8 cellular contexts compared by ENCODE assay signal in genomic region chr15:39786444-39787056, GRCh38. TPM values are rescaled to one million over a fixed set of nuclear protein-coding genes. Genes with fewer than 3 reads are reported as not detected.
A peak's percentile ranks its signal among the peaks of the same experiment; 100 is the strongest.
DNase-seq lines count a peak whose midpoint lies in the region; ATAC-seq and TF ChIP-seq lines count a peak whose summit lies in the region.

No MANE protein-coding gene starts in this region.

- H3K4me1 Mint-ChIP-seq in activated naive CD8-positive, alpha-beta T cell (ENCODE audit: low read depth), result peaks cover 45% of the 10 kb centered on the region
- H3K4me1 Mint-ChIP-seq in activated naive CD8-positive, alpha-beta T cell treated with anti-CD3 and anti-CD28 coated beads for 36 hours, result peaks cover 48% of the 10 kb centered on the region

- peak; percentile 69 for TF ChIP-seq CTCF in psoas muscle (IDR thresholded peaks at IDR 0.05)

- no peak overlapping the region for H3K4me3 Mint-ChIP-seq in activated naive CD8-positive, alpha-beta T cell
- H3K4me3 Mint-ChIP-seq in activated naive CD8-positive, alpha-beta T cell treated with anti-CD3 and anti-CD28 coated beads for 36 hours, result no peak overlapping the region

- no peak overlapping the region for H3K27ac ChIP-seq in psoas muscle

- no peaks in the 10 kb centered on the region for H3K9me3 ChIP-seq in psoas muscle

- no peak overlapping the region for H3K4me3 ChIP-seq in psoas muscle

- WGBS in psoas muscle, 3 donors, result 6 to 7% (median 6%) methylated on average over 5 of the region's 5 CpGs

- no peak for DNase-seq in activated naive CD8-positive, alpha-beta T cell treated with anti-CD3 and anti-CD28 coated beads for 36 hours
- peak; percentile 26 for DNase-seq in NCI-H1048 (lab: John Stamatoyannopoulos, UW)
- peak; percentile 59 for DNase-seq in SK-N-DZ (ENCODE audit: low spot score)
- DNase-seq in fibroblast of peridontal ligament (ENCODE audit: extremely low read depth), result peak; percentile 87
- DNase-seq in psoas muscle, result no peak

- no peaks in the 10 kb centered on the region for H3K9me3 Mint-ChIP-seq in activated naive CD8-positive, alpha-beta T cell (ENCODE audit: low read depth)
- H3K9me3 Mint-ChIP-seq in activated naive CD8-positive, alpha-beta T cell treated with anti-CD3 and anti-CD28 coated beads for 36 hours, result no peaks in the 10 kb centered on the region

- H3K4me1 ChIP-seq in psoas muscle, result no peaks in the 10 kb centered on the region

- ATAC-seq in psoas muscle (no peak), HG03460 (IDR thresholded peaks at IDR 0.05; ENCODE audit: unreplicated experiment) (no peak), GM19467 (IDR thresholded peaks at IDR 0.05; ENCODE audit: unreplicated experiment) (no peak)

- H3K36me3 ChIP-seq in psoas muscle (ENCODE audit: insufficient read depth in 1 of 2, low read depth in 1 of 2), result no peaks in the 10 kb centered on the region

- no peaks in the 10 kb centered on the region for H3K36me3 Mint-ChIP-seq in activated naive CD8-positive, alpha-beta T cell
- H3K36me3 Mint-ChIP-seq in activated naive CD8-positive, alpha-beta T cell treated with anti-CD3 and anti-CD28 coated beads for 36 hours, result no peaks in the 10 kb centered on the region

- peak overlapping the region; percentile 58 for H3K27ac Mint-ChIP-seq in activated naive CD8-positive, alpha-beta T cell
- no peak overlapping the region for H3K27ac Mint-ChIP-seq in activated naive CD8-positive, alpha-beta T cell treated with anti-CD3 and anti-CD28 coated beads for 36 hours

- no peaks in the 10 kb centered on the region for H3K27me3 Mint-ChIP-seq in activated naive CD8-positive, alpha-beta T cell
- H3K27me3 Mint-ChIP-seq in activated naive CD8-positive, alpha-beta T cell treated with anti-CD3 and anti-CD28 coated beads for 36 hours, result no peaks in the 10 kb centered on the region

- H3K27me3 ChIP-seq in psoas muscle (ENCODE audit: insufficient read depth in 3 of 3, low read length in 2 of 3), result peaks cover 0 to 11% (median 0%) of the 10 kb centered on the region in 3 donors

- intact Hi-C loops in psoas muscle (cut with DNase I), result loop anchor here (5.0 to 10.0 kb wide), 6 partner anchors 86 to 318 kb away; partner anchors contain the start of genes BMF (in 1 of the 2), EIF2AK4 (in 1 of the 2), GPR176 (in 1 of the 2) and SRP14 (in 1 of the 2)

RNA-seq across cellular contexts. Expression of gene FSIP1, which starts 3.9 kb away (rescaled TPM):
- total RNA-seq in activated naive CD8-positive, alpha-beta T cell treated with anti-CD3 and anti-CD28 coated beads for 36 hours, result under 1 TPM; 0.62 to 0.74 TPM
- polyA plus RNA-seq in SK-N-DZ (2014; cell fraction: cytosol; rRNA removed), result 0.49 and 0.70 TPM in 2 replicates
- 0.46 and 0.68 TPM in 2 replicates for polyA plus RNA-seq in SK-N-DZ (2014; cell fraction: nucleus; rRNA removed)
- 1 to 10 TPM in 2 of 4 donors, under 1 TPM in 1, not detected in 1; 0.68 to 2.4 (median 1.2) TPM for total RNA-seq in psoas muscle
- under 1 TPM; 0.04 to 0.59 (median 0.07) TPM for polyA plus RNA-seq in psoas muscle

Comparison
In these comparisons a context has a peak if more than half of its experiments do, and no peak if none do; other contexts are left out.
1. DNase-seq: peak in NCI-H1048 (single experiment), SK-N-DZ (single experiment) and fibroblast of peridontal ligament (single experiment); none in activated naive CD8-positive, alpha-beta T cell treated with anti-CD3 and anti-CD28 coated beads for 36 hours (single experiment) and psoas muscle (0 of 2).